In genomic region chr21:38773108-38774061, GRCh38 we compare ENCODE assay signal across 8 cellular contexts. TPM values are rescaled to one million over a fixed set of nuclear protein-coding genes. Genes with fewer than 3 reads are reported as not detected.
DNase-seq lines count a peak whose midpoint lies in the region; ATAC-seq and TF ChIP-seq lines count a peak whose summit lies in the region.

No MANE protein-coding gene starts in this region.

- POLR2A ChIA-PET in activated CD4-positive, alpha-beta memory T cell treated with anti-CD3 and anti-CD28 coated beads for 36 hours (lab: Charles Lee), result no interaction called here
- POLR2A ChIA-PET in activated CD4-positive, alpha-beta memory T cell treated with anti-CD3 and anti-CD28 coated beads, Interleukin-2, amount 10 ng/mL, durations not matched to agents 7 days and 5 days (lab: Charles Lee), result interaction anchor here (0.7 to 1.0 kb wide), 2 partner anchors 9 to 33 kb away, joined by 4 read pairs; partner anchors contain the start of gene ETS2
- POLR2A ChIA-PET in GM10248 (lab: Yijun Ruan, JAX), result no interaction called here

- H3K4me3 ChIP-seq in SJCRH30, result 0 out of 2 replicates have a peak overlapping the region, but pooled peaks have one; percentile 5
- peak overlapping the region; percentile 2 to 3 for H3K4me3 ChIP-seq in foreskin fibroblast (ENCODE audit: low read depth in 1 of 2, low read length in 2 of 2)
- no peak overlapping the region for H3K4me3 ChIP-seq in WERI-Rb-1 (ENCODE audit: low read depth, low read length)

- H3K4me3 Mint-ChIP-seq in activated CD4-positive, alpha-beta memory T cell treated with anti-CD3 and anti-CD28 coated beads for 36 hours, result no peak overlapping the region
- no peak overlapping the region for H3K4me3 Mint-ChIP-seq in activated CD4-positive, alpha-beta memory T cell treated with anti-CD3 and anti-CD28 coated beads, Interleukin-2, amount 10 ng/mL, durations not matched to agents 7 days and 5 days
- H3K4me3 Mint-ChIP-seq in stimulated activated naive B cell treated with anti-CD40 and anti-IgM and Interleukin-4, amounts not matched to agents 10 μg/mL and 1 μg/mL and 100 μg/mL, for 72 hours, result peak overlapping the region; percentile 17 to 34

- H3K9me3 Mint-ChIP-seq in activated CD4-positive, alpha-beta memory T cell treated with anti-CD3 and anti-CD28 coated beads for 36 hours, result peaks cover 3% of the 10 kb centered on the region
- peaks cover 5% of the 10 kb centered on the region for H3K9me3 Mint-ChIP-seq in activated CD4-positive, alpha-beta memory T cell treated with anti-CD3 and anti-CD28 coated beads, Interleukin-2, amount 10 ng/mL, durations not matched to agents 7 days and 5 days
- H3K9me3 Mint-ChIP-seq in stimulated activated naive B cell treated with anti-CD40 and anti-IgM and Interleukin-4, amounts not matched to agents 10 μg/mL and 1 μg/mL and 100 μg/mL, for 72 hours, result peaks cover 1 to 2% of the 10 kb centered on the region in 2 donors

- TF ChIP-seq CTCF in foreskin fibroblast (IDR thresholded peaks at IDR 0.05; ENCODE audit: low read depth, low read length) (no peak), WERI-Rb-1 (IDR thresholded peaks at IDR 0.05; ENCODE audit: low read depth, low read length) (no peak), GM10248 (IDR thresholded peaks at IDR 0.05; ENCODE audit: control extremely low read depth, extremely low read depth, low read depth, missing control alignments) (no peak)

- H3K4me1 ChIP-seq in SJCRH30, result peaks cover 38% of the 10 kb centered on the region

- H3K27me3 ChIP-seq in SJCRH30 (no peaks in the 10 kb centered on the region), WERI-Rb-1 (ENCODE audit: insufficient read depth, low read depth, severe bottlenecking) (no peaks in the 10 kb centered on the region)

- peak overlapping the region; percentile 10; the same call in 1 of the 2 replicates for H3K27ac ChIP-seq in SJCRH30
- no peak overlapping the region for H3K27ac ChIP-seq in WERI-Rb-1

- H3K27me3 Mint-ChIP-seq in activated CD4-positive, alpha-beta memory T cell treated with anti-CD3 and anti-CD28 coated beads for 36 hours, result peaks cover 9% of the 10 kb centered on the region
- peaks cover 16% of the 10 kb centered on the region for H3K27me3 Mint-ChIP-seq in activated CD4-positive, alpha-beta memory T cell treated with anti-CD3 and anti-CD28 coated beads, Interleukin-2, amount 10 ng/mL, durations not matched to agents 7 days and 5 days
- peaks cover 61 to 63% of the 10 kb centered on the region in 2 donors for H3K27me3 Mint-ChIP-seq in stimulated activated naive B cell treated with anti-CD40 and anti-IgM and Interleukin-4, amounts not matched to agents 10 μg/mL and 1 μg/mL and 100 μg/mL, for 72 hours

- ATAC-seq in stimulated activated naive B cell treated with anti-CD40 and anti-IgM and Interleukin-4, amounts not matched to agents 10 μg/mL and 1 μg/mL and 100 μg/mL, for 72 hours (replicated peaks), result peak; percentile 82 to 89

- peaks cover 68% of the 10 kb centered on the region for H3K4me1 Mint-ChIP-seq in activated CD4-positive, alpha-beta memory T cell treated with anti-CD3 and anti-CD28 coated beads for 36 hours (ENCODE audit: low read depth)
- H3K4me1 Mint-ChIP-seq in activated CD4-positive, alpha-beta memory T cell treated with anti-CD3 and anti-CD28 coated beads, Interleukin-2, amount 10 ng/mL, durations not matched to agents 7 days and 5 days, result peaks cover 44% of the 10 kb centered on the region
- H3K4me1 Mint-ChIP-seq in stimulated activated naive B cell treated with anti-CD40 and anti-IgM and Interleukin-4, amounts not matched to agents 10 μg/mL and 1 μg/mL and 100 μg/mL, for 72 hours, result peaks cover 31 to 53% of the 10 kb centered on the region in 2 donors

- H3K9me3 ChIP-seq in SJCRH30 (replicated peaks), result no peaks in the 10 kb centered on the region
- no peaks in the 10 kb centered on the region for H3K9me3 ChIP-seq in WERI-Rb-1 (ENCODE audit: severe bottlenecking)

- H3K36me3 ChIP-seq in SJCRH30 (no peaks in the 10 kb centered on the region), WERI-Rb-1 (no peaks in the 10 kb centered on the region)

- CTCF ChIA-PET in activated CD4-positive, alpha-beta memory T cell treated with anti-CD3 and anti-CD28 coated beads for 36 hours (lab: Charles Lee), result no interaction called here
- CTCF ChIA-PET in activated CD4-positive, alpha-beta memory T cell treated with anti-CD3 and anti-CD28 coated beads, Interleukin-2, amount 10 ng/mL, durations not matched to agents 7 days and 5 days (lab: Charles Lee), result no interaction called here
- CTCF ChIA-PET in GM10248 (lab: Yijun Ruan, JAX), result no interaction called here

- intact Hi-C loops in activated CD4-positive, alpha-beta memory T cell treated with anti-CD3 and anti-CD28 coated beads for 36 hours (cut with micrococcal nuclease), result no loop called here

- peaks cover 2% of the 10 kb centered on the region for H3K36me3 Mint-ChIP-seq in activated CD4-positive, alpha-beta memory T cell treated with anti-CD3 and anti-CD28 coated beads for 36 hours
- peaks cover 2% of the 10 kb centered on the region for H3K36me3 Mint-ChIP-seq in activated CD4-positive, alpha-beta memory T cell treated with anti-CD3 and anti-CD28 coated beads, Interleukin-2, amount 10 ng/mL, durations not matched to agents 7 days and 5 days (ENCODE audit: low read depth)
- no peaks in the 10 kb centered on the region for H3K36me3 Mint-ChIP-seq in stimulated activated naive B cell treated with anti-CD40 and anti-IgM and Interleukin-4, amounts not matched to agents 10 μg/mL and 1 μg/mL and 100 μg/mL, for 72 hours

- DNase-seq in activated CD4-positive, alpha-beta memory T cell treated with anti-CD3 and anti-CD28 coated beads for 36 hours, result peak; percentile 61
- DNase-seq in activated CD4-positive, alpha-beta memory T cell treated with anti-CD3 and anti-CD28 coated beads, Interleukin-2, amount 10 ng/mL, durations not matched to agents 7 days and 5 days, result no peak
- peak in 1 of 2 experiments; percentile 43 for DNase-seq in SJCRH30
- peak; percentile 94 to 95 for DNase-seq in foreskin fibroblast
- peak; percentile 33 for DNase-seq in stimulated activated naive B cell treated with anti-CD40 and anti-IgM and Interleukin-4, amounts not matched to agents 10 μg/mL and 1 μg/mL and 100 μg/mL, for 72 hours
- no peak for DNase-seq in WERI-Rb-1
- DNase-seq in ureter (ENCODE audit: low spot score), result no peak
- DNase-seq in GM10248 (ENCODE audit: extremely low spot score), result no peak

- H3K27ac Mint-ChIP-seq in activated CD4-positive, alpha-beta memory T cell treated with anti-CD3 and anti-CD28 coated beads for 36 hours, result peak overlapping the region; percentile 52
- no peak overlapping the region for H3K27ac Mint-ChIP-seq in activated CD4-positive, alpha-beta memory T cell treated with anti-CD3 and anti-CD28 coated beads, Interleukin-2, amount 10 ng/mL, durations not matched to agents 7 days and 5 days
- no peak overlapping the region for H3K27ac Mint-ChIP-seq in stimulated activated naive B cell treated with anti-CD40 and anti-IgM and Interleukin-4, amounts not matched to agents 10 μg/mL and 1 μg/mL and 100 μg/mL, for 72 hours

RNA-seq across cellular contexts. Expression of gene ETS2, which starts 32.3 kb away (rescaled TPM):
- total RNA-seq in activated CD4-positive, alpha-beta memory T cell treated with anti-CD3 and anti-CD28 coated beads for 36 hours, result 10 to 100 TPM; 22.1 to 25.0 TPM
- total RNA-seq in activated CD4-positive, alpha-beta memory T cell treated with anti-CD3 and anti-CD28 coated beads, Interleukin-2, amount 10 ng/mL, durations not matched to agents 7 days and 5 days, result 10 to 100 TPM; 11.4 to 11.5 TPM
- 10.6 and 11.8 TPM in 2 replicates for total RNA-seq in SJCRH30 (2014; rRNA removed; shearing (Covaris generic))
- 221 TPM for total RNA-seq in ureter

Comparison
In these comparisons a context has a peak if more than half of its experiments do, and no peak if none do; other contexts are left out.
1. DNase-seq: peak in activated CD4-positive, alpha-beta memory T cell treated with anti-CD3 and anti-CD28 coated beads for 36 hours (single experiment), foreskin fibroblast (2 of 2) and stimulated activated naive B cell treated with anti-CD40 and anti-IgM and Interleukin-4, amounts not matched to agents 10 μg/mL and 1 μg/mL and 100 μg/mL, for 72 hours (single experiment); none in activated CD4-positive, alpha-beta memory T cell treated with anti-CD3 and anti-CD28 coated beads, Interleukin-2, amount 10 ng/mL, durations not matched to agents 7 days and 5 days (single experiment), WERI-Rb-1 (single experiment), ureter (single experiment) and GM10248 (single experiment).
2. H3K4me3 Mint-ChIP-seq: peak in stimulated activated naive B cell treated with anti-CD40 and anti-IgM and Interleukin-4, amounts not matched to agents 10 μg/mL and 1 μg/mL and 100 μg/mL, for 72 hours (2 of 2); none in activated CD4-positive, alpha-beta memory T cell treated with anti-CD3 and anti-CD28 coated beads for 36 hours (single experiment) and activated CD4-positive, alpha-beta memory T cell treated with anti-CD3 and anti-CD28 coated beads, Interleukin-2, amount 10 ng/mL, durations not matched to agents 7 days and 5 days (single experiment).